ENCODE assay signal across 8 cellular contexts in the genomic region with DNA sequence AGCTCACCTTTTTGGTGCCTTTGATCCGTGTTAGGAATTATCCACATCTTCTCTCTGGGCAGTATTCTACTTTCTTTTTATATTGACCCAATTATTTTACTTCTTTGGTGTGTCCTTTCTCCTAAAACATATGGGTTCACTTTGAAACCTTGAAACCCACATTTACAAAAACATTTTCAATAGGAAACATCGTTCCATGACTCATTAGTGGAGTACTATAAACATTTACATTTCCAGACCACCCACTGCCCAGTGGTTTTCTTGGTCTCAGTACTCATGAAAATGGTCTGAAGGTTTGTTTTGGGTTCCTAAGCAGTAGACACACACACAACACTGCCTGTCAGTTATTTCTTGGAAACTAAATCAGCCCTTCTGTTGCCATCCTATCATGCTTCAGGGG.
DNase-seq lines count a peak whose midpoint lies in the region; ATAC-seq and TF ChIP-seq lines count a peak whose summit lies in the region.
"Not testable (repeated sequence)": the region's sequence is repeated elsewhere in the genome, so short reads cannot be mapped to it uniquely, and the experiment has no call there.

No MANE protein-coding gene starts in this region.

- H3K27me3 ChIP-seq in CD4-positive, alpha-beta T cell (ENCODE audit: control insufficient read depth, insufficient read depth, low read length): not testable (repeated sequence)

- not testable (repeated sequence) for H3K36me3 Mint-ChIP-seq in CD4-positive, alpha-beta T cell (ENCODE audit: low read depth); HFFc6 (ENCODE audit: low read depth); activated T-helper 1 cell treated with anti-CD3 and anti-CD28 coated beads, Interleukin-12 subunit alpha, Interleukin-12 subunit beta, Interleukin-2, Interleukin-4 antibody, amounts not matched to agents 30 ng/mL and 10 ng/mL and 1 ng/mL, durations not matched to agents 14 hours and 24 hours and 36 hours (ENCODE audit: low read depth); natural killer cell; stimulated activated naive CD8-positive, alpha-beta T cell treated with anti-CD3 and anti-CD28 coated beads, Interleukin-15, Interleukin-2, amounts not matched to agents 100 ng/mL and 50 ng/mL, for 24 hours (ENCODE audit: low read depth)
- peaks cover 16% of the 10 kb centered on the region for H3K36me3 Mint-ChIP-seq in activated B cell treated with CpG ODN at 0.5 μM for 24 hours (ENCODE audit: low read depth)

- POLR2A ChIA-PET in CD4-positive, alpha-beta T cell (lab: Charles Lee): interaction anchor here (0.7 kb wide), 1 partner anchor 16 kb away, joined by 3 read pairs; no protein-coding TSS in a partner anchor
- POLR2A ChIA-PET in activated B cell treated with CpG ODN at 0.5 μM for 24 hours (lab: Charles Lee): interaction anchor here (0.9 to 2.2 kb wide), 2 partner anchors 150 to 290 kb away, joined by 3 to 8 read pairs; no protein-coding TSS in a partner anchor

- DNase-seq in CD4-positive, alpha-beta T cell; activated B cell treated with CpG ODN at 0.5 μM for 24 hours; activated T-helper 1 cell treated with anti-CD3 and anti-CD28 coated beads, Interleukin-12 subunit alpha, Interleukin-12 subunit beta, Interleukin-2, Interleukin-4 antibody, amounts not matched to agents 30 ng/mL and 10 ng/mL and 1 ng/mL, durations not matched to agents 14 hours and 24 hours and 36 hours (ENCODE audit: low spot score); natural killer cell: not testable (repeated sequence)
- DNase-seq in HFFc6: peak; percentile 51
- peak; percentile 55 for DNase-seq in astrocyte of the spinal cord (ENCODE audit: low read depth, low spot score)
- peak; percentile 52 for DNase-seq in fibroblast of mammary gland (ENCODE audit: low read depth)

- TF ChIP-seq CTCF in CD4-positive, alpha-beta T cell (IDR thresholded peaks at IDR 0.05); HFFc6 (IDR thresholded peaks at IDR 0.05); activated B cell treated with CpG ODN at 0.5 μM for 24 hours (IDR thresholded peaks at IDR 0.05); astrocyte of the spinal cord (IDR thresholded peaks at IDR 0.05; ENCODE audit: low read depth, low read length); fibroblast of mammary gland (conservative IDR thresholded peaks at IDR 0.05; ENCODE audit: control insufficient read depth, insufficient read depth, low read depth, low read length); natural killer cell (IDR thresholded peaks at IDR 0.05): not testable (repeated sequence)

- H3K4me1 Mint-ChIP-seq in CD4-positive, alpha-beta T cell (ENCODE audit: low read depth): peaks cover 37% of the 10 kb centered on the region
- peaks cover 27% of the 10 kb centered on the region for H3K4me1 Mint-ChIP-seq in HFFc6 (ENCODE audit: low read depth)
- H3K4me1 Mint-ChIP-seq in activated B cell treated with CpG ODN at 0.5 μM for 24 hours: peaks cover 21% of the 10 kb centered on the region
- peaks cover 19% of the 10 kb centered on the region for H3K4me1 Mint-ChIP-seq in activated T-helper 1 cell treated with anti-CD3 and anti-CD28 coated beads, Interleukin-12 subunit alpha, Interleukin-12 subunit beta, Interleukin-2, Interleukin-4 antibody, amounts not matched to agents 30 ng/mL and 10 ng/mL and 1 ng/mL, durations not matched to agents 14 hours and 24 hours and 36 hours (ENCODE audit: low read depth)
- H3K4me1 Mint-ChIP-seq in natural killer cell: peaks cover 22 to 23% of the 10 kb centered on the region in 2 donors
- H3K4me1 Mint-ChIP-seq in stimulated activated naive CD8-positive, alpha-beta T cell treated with anti-CD3 and anti-CD28 coated beads, Interleukin-15, Interleukin-2, amounts not matched to agents 100 ng/mL and 50 ng/mL, for 24 hours (ENCODE audit: low read depth): peaks cover 46% of the 10 kb centered on the region

- peak overlapping the region; percentile 88 for H3K4me3 Mint-ChIP-seq in CD4-positive, alpha-beta T cell
- H3K4me3 Mint-ChIP-seq in HFFc6 (peak overlapping the region; percentile 51), activated B cell treated with CpG ODN at 0.5 μM for 24 hours (peak overlapping the region; percentile 48), natural killer cell (peak overlapping the region; percentile 80)
- peak overlapping the region; percentile 80 for H3K4me3 Mint-ChIP-seq in activated T-helper 1 cell treated with anti-CD3 and anti-CD28 coated beads, Interleukin-12 subunit alpha, Interleukin-12 subunit beta, Interleukin-2, Interleukin-4 antibody, amounts not matched to agents 30 ng/mL and 10 ng/mL and 1 ng/mL, durations not matched to agents 14 hours and 24 hours and 36 hours
- peak overlapping the region; percentile 90 for H3K4me3 Mint-ChIP-seq in stimulated activated naive CD8-positive, alpha-beta T cell treated with anti-CD3 and anti-CD28 coated beads, Interleukin-15, Interleukin-2, amounts not matched to agents 100 ng/mL and 50 ng/mL, for 24 hours

- in situ Hi-C loops in astrocyte of the spinal cord (cut with HindIII; ENCODE audit: low sequenced_read_pairs): not testable (repeated sequence)

- H3K27ac Mint-ChIP-seq in CD4-positive, alpha-beta T cell: peak overlapping the region; percentile 56
- H3K27ac Mint-ChIP-seq in HFFc6 (peak overlapping the region; percentile 57), activated B cell treated with CpG ODN at 0.5 μM for 24 hours (peak overlapping the region; percentile 55), natural killer cell (peak overlapping the region; percentile 28 to 62)
- peak overlapping the region; percentile 86 for H3K27ac Mint-ChIP-seq in activated T-helper 1 cell treated with anti-CD3 and anti-CD28 coated beads, Interleukin-12 subunit alpha, Interleukin-12 subunit beta, Interleukin-2, Interleukin-4 antibody, amounts not matched to agents 30 ng/mL and 10 ng/mL and 1 ng/mL, durations not matched to agents 14 hours and 24 hours and 36 hours
- peak overlapping the region; percentile 85 for H3K27ac Mint-ChIP-seq in stimulated activated naive CD8-positive, alpha-beta T cell treated with anti-CD3 and anti-CD28 coated beads, Interleukin-15, Interleukin-2, amounts not matched to agents 100 ng/mL and 50 ng/mL, for 24 hours

- intact Hi-C loops in CD4-positive, alpha-beta T cell (cut with DNase I, micrococcal nuclease): loop anchor here in 1 of 2 experiments (2.0 kb wide), 1 partner anchor 249 kb away; no protein-coding TSS in a partner anchor
- intact Hi-C loops in activated B cell treated with CpG ODN at 0.5 μM for 24 hours (cut with micrococcal nuclease); natural killer cell (cut with micrococcal nuclease): not testable (repeated sequence)
- intact Hi-C loops in activated T-helper 1 cell treated with anti-CD3 and anti-CD28 coated beads, Interleukin-12 subunit alpha, Interleukin-12 subunit beta, Interleukin-2, Interleukin-4 antibody, amounts not matched to agents 30 ng/mL and 10 ng/mL and 1 ng/mL, durations not matched to agents 14 hours and 24 hours and 36 hours (cut with micrococcal nuclease): loop anchor here (2.0 to 10.0 kb wide), 2 partner anchors 111 to 159 kb away; partner anchors contain the start of gene MRPL36

- ATAC-seq in CD4-positive, alpha-beta T cell (ENCODE audit: poor library complexity); activated B cell treated with CpG ODN at 0.5 μM for 24 hours (ENCODE audit: low read depth); natural killer cell: not testable (repeated sequence)

- H3K4me3 ChIP-seq in astrocyte of the spinal cord (ENCODE audit: low read depth, low read length); fibroblast of mammary gland (ENCODE audit: control insufficient read depth, low read depth, low read length): not testable (repeated sequence)

- CTCF ChIA-PET in CD4-positive, alpha-beta T cell (lab: Charles Lee): not testable (repeated sequence)
- CTCF ChIA-PET in activated B cell treated with CpG ODN at 0.5 μM for 24 hours (lab: Charles Lee): interaction anchor here (1.5 kb wide), 1 partner anchor 10 kb away, joined by 5 read pairs; no protein-coding TSS in a partner anchor

- not testable (repeated sequence) for H3K9me3 Mint-ChIP-seq in CD4-positive, alpha-beta T cell; HFFc6; activated B cell treated with CpG ODN at 0.5 μM for 24 hours; activated T-helper 1 cell treated with anti-CD3 and anti-CD28 coated beads, Interleukin-12 subunit alpha, Interleukin-12 subunit beta, Interleukin-2, Interleukin-4 antibody, amounts not matched to agents 30 ng/mL and 10 ng/mL and 1 ng/mL, durations not matched to agents 14 hours and 24 hours and 36 hours; natural killer cell; stimulated activated naive CD8-positive, alpha-beta T cell treated with anti-CD3 and anti-CD28 coated beads, Interleukin-15, Interleukin-2, amounts not matched to agents 100 ng/mL and 50 ng/mL, for 24 hours

- H3K27me3 Mint-ChIP-seq in CD4-positive, alpha-beta T cell; HFFc6 (ENCODE audit: insufficient read depth); activated B cell treated with CpG ODN at 0.5 μM for 24 hours; activated T-helper 1 cell treated with anti-CD3 and anti-CD28 coated beads, Interleukin-12 subunit alpha, Interleukin-12 subunit beta, Interleukin-2, Interleukin-4 antibody, amounts not matched to agents 30 ng/mL and 10 ng/mL and 1 ng/mL, durations not matched to agents 14 hours and 24 hours and 36 hours (ENCODE audit: insufficient read depth); natural killer cell (ENCODE audit: low read depth in 2 of 2); stimulated activated naive CD8-positive, alpha-beta T cell treated with anti-CD3 and anti-CD28 coated beads, Interleukin-15, Interleukin-2, amounts not matched to agents 100 ng/mL and 50 ng/mL, for 24 hours: not testable (repeated sequence)

- H3K9me3 ChIP-seq in CD4-positive, alpha-beta T cell (ENCODE audit: control insufficient read depth, low read length): not testable (repeated sequence)

- not testable (repeated sequence) for H3K27ac ChIP-seq in CD4-positive, alpha-beta T cell (ENCODE audit: low read depth, low read length)
